In the genomic region with DNA sequence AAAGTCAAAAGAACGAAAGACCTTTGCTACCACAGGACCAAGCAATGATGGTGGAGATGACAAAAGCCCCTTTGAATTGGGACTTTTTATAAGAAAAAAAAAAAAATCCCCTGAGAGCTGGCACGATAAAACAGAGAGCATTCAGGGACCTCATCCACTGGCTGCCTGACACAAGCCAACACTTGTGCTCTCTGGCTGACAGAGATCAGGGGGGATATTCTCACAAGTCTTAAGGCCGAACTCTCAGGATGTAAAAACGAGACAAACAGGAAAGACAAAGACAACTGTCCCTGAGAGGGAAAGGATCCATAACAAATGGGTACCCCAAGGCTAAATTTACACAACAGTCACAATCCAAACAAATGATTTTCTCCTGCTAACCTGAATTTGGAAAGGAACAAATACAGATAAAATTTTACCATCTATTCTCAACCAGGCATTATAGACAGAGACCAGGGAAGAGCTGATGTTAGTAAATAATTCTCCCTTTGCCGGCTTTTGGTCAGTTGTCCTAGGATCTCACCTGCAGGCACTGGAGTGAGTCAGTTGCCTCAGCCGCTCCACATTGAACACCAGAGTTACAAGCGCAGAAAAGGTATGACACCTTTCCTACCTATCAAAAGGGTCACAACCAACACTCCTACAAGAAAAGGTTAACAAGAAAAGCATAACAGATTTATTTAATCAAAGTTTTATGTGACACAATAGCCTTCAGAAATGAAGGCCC, we compare ENCODE assay signal across 18 cellular contexts. TPM values are rescaled to one million over a fixed set of nuclear protein-coding genes. Genes with fewer than 3 reads are reported as not detected.
A peak's percentile ranks its signal among the peaks of the same experiment; 100 is the strongest.
DNase-seq lines count a peak whose midpoint lies in the region; ATAC-seq and TF ChIP-seq lines count a peak whose summit lies in the region.
"Had no signal": no experiment of that assay in that cellular context is flagged by ENCODE, and none has a peak within 500 bp of the region (broad histone marks: within the 10 kb centered on the region; RNA-seq: fewer than 3 reads in every experiment).

No MANE protein-coding gene starts in this region.

- TF ChIP-seq CTCF in endodermal cell (conservative IDR thresholded peaks at IDR 0.05) (no peak), mucosa of descending colon (IDR thresholded peaks at IDR 0.05) (no peak), mammary epithelial cell (conservative IDR thresholded peaks at IDR 0.05 in 1 of 2, IDR thresholded peaks at IDR 0.05 in 1 of 2; ENCODE audit: extremely low read depth in 1 of 2, insufficient read depth in 1 of 2, low read depth in 1 of 2, low read length in 2 of 2) (no peak)

- H3K36me3 ChIP-seq in HUES64 (ENCODE audit: insufficient read depth, low read length) = no peaks in the 10 kb centered on the region
- H3K36me3 ChIP-seq in endodermal cell (ENCODE audit: control insufficient read depth, insufficient read depth, low read length) = no peaks in the 10 kb centered on the region
- no peaks in the 10 kb centered on the region for H3K36me3 ChIP-seq in mucosa of descending colon (ENCODE audit: low read depth)
- no peaks in the 10 kb centered on the region for H3K36me3 ChIP-seq in mammary epithelial cell (ENCODE audit: insufficient read depth, low read length)

- no peaks in the 10 kb centered on the region for H4K20me1 ChIP-seq in mammary epithelial cell (ENCODE audit: insufficient read depth, low read length)

- intact Hi-C loops in mucosa of descending colon (cut with DNase I, micrococcal nuclease) (no loop called here), mammary epithelial cell (cut with micrococcal nuclease) (no loop called here)

- H3K4me3 ChIP-seq in HUES64 (ENCODE audit: low read length) (no peak overlapping the region), endodermal cell (ENCODE audit: low read length) (no peak overlapping the region), mucosa of descending colon (no peak overlapping the region), mammary epithelial cell (replicated peaks in 1 of 3; ENCODE audit: insufficient read depth in 1 of 3, low read depth in 2 of 3, low read length in 3 of 3) (no peak overlapping the region)

- in situ Hi-C loops in mammary epithelial cell (cut with MboI; ENCODE audit: low sequenced_read_pairs in 2 of 2) = no loop called here

- H3K4me1 ChIP-seq in HUES64 (ENCODE audit: insufficient read depth, low read length) (peaks cover 37% of the 10 kb centered on the region), endodermal cell (ENCODE audit: control insufficient read depth, insufficient read depth, low read length) (no peaks in the 10 kb centered on the region), mucosa of descending colon (ENCODE audit: low read depth) (no peaks in the 10 kb centered on the region), mammary epithelial cell (ENCODE audit: insufficient read depth, low read length) (no peaks in the 10 kb centered on the region)

- no peaks in the 10 kb centered on the region for H3K9me3 ChIP-seq in HUES64 (ENCODE audit: insufficient read depth, low read depth, low read length)
- no peaks in the 10 kb centered on the region for H3K9me3 ChIP-seq in endodermal cell (ENCODE audit: control insufficient read depth, low read length)
- no peaks in the 10 kb centered on the region for H3K9me3 ChIP-seq in mucosa of descending colon
- H3K9me3 ChIP-seq in mammary epithelial cell (replicated peaks; ENCODE audit: insufficient read depth, low read length) = no peaks in the 10 kb centered on the region

- H3K27ac ChIP-seq in HUES64 (ENCODE audit: low read depth, low read length) = peak overlapping the region; percentile 73; the same call in 1 of the 2 replicates
- H3K27ac ChIP-seq in endodermal cell (ENCODE audit: low read depth, low read length) = no peak overlapping the region
- H3K27ac ChIP-seq in mammary epithelial cell (ENCODE audit: insufficient read depth, low read depth, low read length) = no peak overlapping the region
- H3K27ac ChIP-seq: KMS-11 had no signal

- H3K79me2 ChIP-seq in mammary epithelial cell (ENCODE audit: insufficient read depth, low read length) = no peaks in the 10 kb centered on the region

- H2AFZ ChIP-seq in mammary epithelial cell (ENCODE audit: low read depth, low read length) = no peak overlapping the region

- dilution Hi-C loops in mammary epithelial cell (cut with HindIII; ENCODE audit: low sequenced_read_pairs) = no loop called here

- H3K27me3 ChIP-seq in HUES64 (ENCODE audit: insufficient read depth, low read length) (no peaks in the 10 kb centered on the region), endodermal cell (ENCODE audit: control insufficient read depth, insufficient read depth, low read length, poor library complexity, severe bottlenecking) (no peaks in the 10 kb centered on the region), mammary epithelial cell (ENCODE audit: insufficient read depth, low read length) (peaks cover 2% of the 10 kb centered on the region)

- H3K4me2 ChIP-seq in mammary epithelial cell (ENCODE audit: insufficient read depth, low read depth, low read length) = no peak overlapping the region
- H3K4me2 ChIP-seq: KMS-11 had no signal

- 57% methylated on average over 7 of the region's 7 CpGs for WGBS in HUES64
- 59 to 78% methylated on average over 4 to 7 of the region's 7 CpGs for WGBS in endodermal cell (ENCODE audit: insufficient coverage in 1 of 2, insufficient read length in 1 of 2), 2 experiments
- WGBS in mammary epithelial cell (ENCODE audit: low coverage, missing lambda C conversion rate) = 47% methylated on average over 6 of the region's 7 CpGs

- H3K9ac ChIP-seq in HUES64 (ENCODE audit: low read depth, low read length) (no peak overlapping the region), endodermal cell (ENCODE audit: extremely low read depth, low read length, poor library complexity, severe bottlenecking) (no peak overlapping the region), mammary epithelial cell (ENCODE audit: insufficient read depth, low read length) (no peak overlapping the region)
- H3K9ac ChIP-seq: KMS-11 had no signal

- H3K4me1 Mint-ChIP-seq in endodermal cell = peaks cover 8% of the 10 kb centered on the region

- peak overlapping the region; percentile 64 for H3K27ac Mint-ChIP-seq in endodermal cell
- H3K27ac Mint-ChIP-seq: CD8-positive, alpha-beta T cell had no signal

- H3K9me3 Mint-ChIP-seq in endodermal cell = no peaks in the 10 kb centered on the region

- peak; percentile 13 for DNase-seq in COLO829 (ENCODE audit: low spot score)
- DNase-seq in endodermal cell = no peak
- peak; percentile 47 for DNase-seq in iPS-NIHi7 (ENCODE audit: extremely low spot score)
- DNase-seq in mucosa of descending colon = no peak
- no peak for DNase-seq in amygdala (lab: John Stamatoyannopoulos, UW)
- DNase-seq in mammary epithelial cell = no peak
- DNase-seq: CD8-positive, alpha-beta T cell; MV-4-11; NCI-H1930; NCI-H226; NCI-H524; SW 1271 had no signal

- H3K36me3 Mint-ChIP-seq in endodermal cell (ENCODE audit: low read depth) = no peaks in the 10 kb centered on the region
- H3K36me3 Mint-ChIP-seq: CD8-positive, alpha-beta T cell had no signal

- H3K27me3 Mint-ChIP-seq in endodermal cell (ENCODE audit: insufficient read depth) = peaks cover 2% of the 10 kb centered on the region

- no peak for ATAC-seq in mucosa of descending colon
- no peak for ATAC-seq in GM21447 (IDR thresholded peaks at IDR 0.05; ENCODE audit: unreplicated experiment)
- ATAC-seq: CD8-positive, alpha-beta T cell; HCT116 had no signal

- BruUV-seq in mammary epithelial cell (replicated peaks; lab: Mats Ljungman, UMichigan) = no TSS peak

- CTCF ChIA-PET in mammary epithelial cell (lab: Charles Lee; ENCODE audit: low non-redundant PET) = no interaction called here

- H3K4me3 Mint-ChIP-seq in endodermal cell = no peak overlapping the region
- H3K4me3 Mint-ChIP-seq: CD8-positive, alpha-beta T cell had no signal

RNA-seq across cellular contexts. Expression of a gene that starts 37.9 kb away (rescaled TPM):
- not detected for polyA plus RNA-seq in HUES64 (2013, experiment 1 of 2)
- not detected for polyA plus RNA-seq in HUES64 (2013, experiment 2 of 2)
- total RNA-seq in endodermal cell = not detected
- not detected for polyA plus RNA-seq in endodermal cell (2013, experiment 1 of 2)
- not detected for polyA plus RNA-seq in endodermal cell (2013, experiment 2 of 2)
- total RNA-seq in mucosa of descending colon = not detected
- not detected for total RNA-seq in mammary epithelial cell
- not detected for polyA plus RNA-seq in mammary epithelial cell
- polyA minus RNA-seq in mammary epithelial cell = not detected
- total RNA-seq: A172; CD8-positive, alpha-beta T cell had no signal
- polyA plus RNA-seq: BJ had no signal

Comparison
In these comparisons a context has a peak if more than half of its experiments do, and no peak if none do; other contexts are left out.
1. DNase-seq: peak in COLO829 (single experiment) and iPS-NIHi7 (single experiment); none in endodermal cell (single experiment), mucosa of descending colon (0 of 3), amygdala (0 of 56) and mammary epithelial cell (single experiment).